Comparison of ENCODE assay signal across 18 cellular contexts in genomic region chr6:71531841-71532240, GRCh38.
"Had no signal": no experiment of that assay in that cellular context is flagged by ENCODE, and none has a peak within 500 bp of the region (broad histone marks: within the 10 kb centered on the region; RNA-seq: fewer than 3 reads in every experiment).

No MANE protein-coding gene starts in this region.

- H3K4me1 Mint-ChIP-seq: activated CD8-positive, alpha-beta memory T cell treated with anti-CD3 and anti-CD28 coated beads, Interleukin-2, amount 10 ng/mL, durations not matched to agents 7 days and 5 days; activated naive CD4-positive, alpha-beta T cell treated with anti-CD3 and anti-CD28 coated beads, Interleukin-2, amount 50 U/mL, for 24 hours; natural killer cell; T-cell had no signal

- H3K4me3 Mint-ChIP-seq: activated CD8-positive, alpha-beta memory T cell treated with anti-CD3 and anti-CD28 coated beads, Interleukin-2, amount 10 ng/mL, durations not matched to agents 7 days and 5 days; activated naive CD4-positive, alpha-beta T cell treated with anti-CD3 and anti-CD28 coated beads, Interleukin-2, amount 50 U/mL, for 24 hours; activated T-cell treated with anti-CD3 and anti-CD28 coated beads, Interleukin-2, amount 50 U/mL, for 24 hours; natural killer cell; T-cell had no signal

- DNase-seq: activated CD4-positive, alpha-beta T cell treated with anti-CD3 and anti-CD28 coated beads for 1 hour; activated CD4-positive, alpha-beta T cell treated with anti-CD3 and anti-CD28 coated beads, Interleukin-2, amount 50 U/mL, for 48 hours; activated CD8-positive, alpha-beta memory T cell treated with anti-CD3 and anti-CD28 coated beads, Interleukin-2, amount 10 ng/mL, durations not matched to agents 7 days and 5 days; activated effector memory CD4-positive, alpha-beta T cell treated with Interleukin-2 at 50 U/mL for 16 hours; activated T-cell treated with anti-CD3 and anti-CD28 coated beads, Interleukin-2, amount 50 U/mL, for 24 hours; adrenal gland; natural killer cell; small intestine; stimulated activated CD4-positive, alpha-beta T cell treated with anti-CD3 and anti-CD28 coated beads, Interleukin-4, amount 100 ng/mL, for 4 hours; stimulated activated CD8-positive, alpha-beta memory T cell treated with anti-CD3 and anti-CD28 coated beads, Interleukin-4, amount 100 ng/mL, for 48 hours; T-cell; T1000 had no signal

- H3K9me3 ChIP-seq: gastroesophageal sphincter, prostate gland had no signal

- ATAC-seq: activated CD8-positive, alpha-beta memory T cell treated with anti-CD3 and anti-CD28 coated beads, Interleukin-2, amount 10 ng/mL, durations not matched to agents 7 days and 5 days; gastroesophageal sphincter; left lobe of liver; natural killer cell; right cardiac atrium; T-cell had no signal

- H3K27ac Mint-ChIP-seq: activated CD8-positive, alpha-beta memory T cell treated with anti-CD3 and anti-CD28 coated beads, Interleukin-2, amount 10 ng/mL, durations not matched to agents 7 days and 5 days; activated naive CD4-positive, alpha-beta T cell treated with anti-CD3 and anti-CD28 coated beads, Interleukin-2, amount 50 U/mL, for 24 hours; activated T-cell treated with anti-CD3 and anti-CD28 coated beads, Interleukin-2, amount 50 U/mL, for 24 hours; natural killer cell; T-cell had no signal

- H3K36me3 Mint-ChIP-seq: activated CD8-positive, alpha-beta memory T cell treated with anti-CD3 and anti-CD28 coated beads, Interleukin-2, amount 10 ng/mL, durations not matched to agents 7 days and 5 days; activated naive CD4-positive, alpha-beta T cell treated with anti-CD3 and anti-CD28 coated beads, Interleukin-2, amount 50 U/mL, for 24 hours; natural killer cell; T-cell had no signal

- H3K27me3 Mint-ChIP-seq: activated CD8-positive, alpha-beta memory T cell treated with anti-CD3 and anti-CD28 coated beads, Interleukin-2, amount 10 ng/mL, durations not matched to agents 7 days and 5 days; activated T-cell treated with anti-CD3 and anti-CD28 coated beads, Interleukin-2, amount 50 U/mL, for 24 hours had no signal

- H3K27me3 ChIP-seq: adrenal gland, cardiac muscle cell, gastroesophageal sphincter had no signal

- H3K4me3 ChIP-seq: adrenal gland, cardiac muscle cell, gastroesophageal sphincter, prostate gland had no signal

- H3K36me3 ChIP-seq: adrenal gland, cardiac muscle cell, gastroesophageal sphincter, prostate gland had no signal

- H3K4me1 ChIP-seq: gastroesophageal sphincter, prostate gland had no signal

- H3K27ac ChIP-seq: adrenal gland, cardiac muscle cell, gastroesophageal sphincter, prostate gland had no signal

- H3K9me3 Mint-ChIP-seq: activated naive CD4-positive, alpha-beta T cell treated with anti-CD3 and anti-CD28 coated beads, Interleukin-2, amount 50 U/mL, for 24 hours; activated T-cell treated with anti-CD3 and anti-CD28 coated beads, Interleukin-2, amount 50 U/mL, for 24 hours; natural killer cell; T-cell had no signal
